In the genomic region with DNA sequence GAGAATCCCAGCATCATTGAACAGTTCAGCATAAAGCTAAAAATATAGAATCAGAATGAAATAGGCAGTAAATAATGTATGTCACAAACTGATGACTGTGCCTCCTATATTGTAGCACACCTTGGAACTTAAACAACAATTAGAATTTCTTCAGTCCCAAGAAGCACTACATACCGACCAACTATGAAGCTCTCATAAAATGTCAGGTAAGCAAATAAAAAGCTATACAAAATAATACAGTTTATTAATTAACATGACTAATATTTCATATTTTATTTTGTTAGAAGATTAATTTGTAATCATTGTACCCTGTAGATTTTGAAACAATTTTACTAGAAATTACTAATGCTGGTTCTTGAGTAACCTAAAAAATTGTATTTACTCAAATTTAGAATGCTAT, we compare ENCODE assay signal across 9 cellular contexts.
"Had no signal": no experiment of that assay in that cellular context is flagged by ENCODE, and none has a peak within 500 bp of the region (broad histone marks: within the 10 kb centered on the region; RNA-seq: fewer than 3 reads in every experiment).

No MANE protein-coding gene starts in this region.

- H3K9ac ChIP-seq: KMS-11 had no signal

- ATAC-seq: GM23338 had no signal

- H2AFZ ChIP-seq: GM23338 had no signal

- H3K4me2 ChIP-seq: GM23338, KMS-11 had no signal

- DNase-seq: H9, HCEC 1CT, Karpas-422, KBM-7 had no signal

- H3K4me3 ChIP-seq: GM23338 had no signal

- H3K27ac ChIP-seq: HL-60, KMS-11 had no signal

- FAIRE-seq: H1, H54 had no signal
